In genomic region chr11:133710241-133710640, GRCh38 we compare ENCODE assay signal across 32 cellular contexts.
"Had no signal": no experiment of that assay in that cellular context is flagged by ENCODE, and none has a peak within 500 bp of the region (broad histone marks: within the 10 kb centered on the region; RNA-seq: fewer than 3 reads in every experiment).

No MANE protein-coding gene starts in this region.

- H3K4me1 ChIP-seq: ascending aorta, breast epithelium, foreskin keratinocyte, gastrocnemius medialis had no signal

- H3K36me3 Mint-ChIP-seq: activated naive CD4-positive, alpha-beta T cell treated with anti-CD3 and anti-CD28 coated beads, Interleukin-2, amount 10 ng/mL, durations not matched to agents 7 days and 5 days; activated naive CD4-positive, alpha-beta T cell treated with anti-CD3 and anti-CD28 coated beads, Interleukin-2, amount 50 U/mL, for 72 hours; activated naive CD8-positive, alpha-beta T cell treated with anti-CD3 and anti-CD28 coated beads, Interleukin-2, amount 10 ng/mL, durations not matched to agents 7 days and 5 days; brain had no signal

- H3K27ac Mint-ChIP-seq: activated CD4-positive, alpha-beta memory T cell treated with anti-CD3 and anti-CD28 coated beads, Interleukin-2, amount 10 ng/mL, durations not matched to agents 7 days and 5 days; activated CD4-positive, alpha-beta T cell treated with anti-CD3 and anti-CD28 coated beads, Interleukin-2, amount 10 ng/mL, durations not matched to agents 7 days and 5 days; activated naive CD4-positive, alpha-beta T cell treated with anti-CD3 and anti-CD28 coated beads, Interleukin-2, amount 10 ng/mL, durations not matched to agents 7 days and 5 days; activated naive CD4-positive, alpha-beta T cell treated with anti-CD3 and anti-CD28 coated beads, Interleukin-2, amount 50 U/mL, for 72 hours; activated naive CD8-positive, alpha-beta T cell treated with anti-CD3 and anti-CD28 coated beads, Interleukin-2, amount 10 ng/mL, durations not matched to agents 7 days and 5 days; activated T-cell treated with anti-CD3 and anti-CD28 coated beads, Interleukin-2, amount 50 U/mL, for 24 hours; activated T-cell treated with anti-CD3 and anti-CD28 coated beads, Interleukin-2, amount 50 U/mL, for 72 hours; brain; dendritic cell treated with granulocyte-macrophage colony-stimulating factor and Interleukin-4, amounts not matched to agents 40 ng/mL and 50 ng/mL, for 4 days; T-helper 17 cell; T-helper 2 cell treated with Interferon-gamma antibody and Interleukin-4, amounts not matched to agents 5 μg/mL and 100 μg/mL, for 36 hours had no signal

- H3K4me3 ChIP-seq: ascending aorta, breast epithelium, coronary artery, dorsolateral prefrontal cortex, esophagus muscularis mucosa, gastrocnemius medialis had no signal

- H3K4me3 Mint-ChIP-seq: activated CD4-positive, alpha-beta memory T cell treated with anti-CD3 and anti-CD28 coated beads, Interleukin-2, amount 10 ng/mL, durations not matched to agents 7 days and 5 days; activated CD4-positive, alpha-beta T cell treated with anti-CD3 and anti-CD28 coated beads, Interleukin-2, amount 10 ng/mL, durations not matched to agents 7 days and 5 days; activated naive CD4-positive, alpha-beta T cell treated with anti-CD3 and anti-CD28 coated beads, Interleukin-2, amount 10 ng/mL, durations not matched to agents 7 days and 5 days; activated naive CD8-positive, alpha-beta T cell treated with anti-CD3 and anti-CD28 coated beads, Interleukin-2, amount 10 ng/mL, durations not matched to agents 7 days and 5 days; activated T-cell treated with anti-CD3 and anti-CD28 coated beads, Interleukin-2, amount 50 U/mL, for 24 hours; activated T-cell treated with anti-CD3 and anti-CD28 coated beads, Interleukin-2, amount 50 U/mL, for 72 hours; brain; central memory CD8-positive, alpha-beta T cell; dendritic cell treated with granulocyte-macrophage colony-stimulating factor and Interleukin-4, amounts not matched to agents 40 ng/mL and 50 ng/mL, for 4 days; T-helper 17 cell; T-helper 2 cell treated with Interferon-gamma antibody and Interleukin-4, amounts not matched to agents 5 μg/mL and 100 μg/mL, for 36 hours had no signal

- H3K27me3 Mint-ChIP-seq: activated CD4-positive, alpha-beta memory T cell treated with anti-CD3 and anti-CD28 coated beads, Interleukin-2, amount 10 ng/mL, durations not matched to agents 7 days and 5 days; activated naive CD4-positive, alpha-beta T cell treated with anti-CD3 and anti-CD28 coated beads, Interleukin-2, amount 10 ng/mL, durations not matched to agents 7 days and 5 days; activated T-cell treated with anti-CD3 and anti-CD28 coated beads, Interleukin-2, amount 50 U/mL, for 24 hours; central memory CD8-positive, alpha-beta T cell; dendritic cell treated with granulocyte-macrophage colony-stimulating factor and Interleukin-4, amounts not matched to agents 40 ng/mL and 50 ng/mL, for 4 days; T-helper 17 cell had no signal

- H3K9me3 ChIP-seq: ascending aorta, breast epithelium, esophagus muscularis mucosa, gastrocnemius medialis had no signal

- DNase-seq: activated CD4-positive, alpha-beta memory T cell treated with anti-CD3 and anti-CD28 coated beads, Interleukin-2, amount 10 ng/mL, durations not matched to agents 7 days and 5 days; activated CD4-positive, alpha-beta T cell treated with anti-CD3 and anti-CD28 coated beads for 1 hour; activated CD4-positive, alpha-beta T cell treated with anti-CD3 and anti-CD28 coated beads for 4 hours; activated CD4-positive, alpha-beta T cell treated with anti-CD3 and anti-CD28 coated beads, Interleukin-2, amount 10 ng/mL, durations not matched to agents 7 days and 5 days; activated CD4-positive, alpha-beta T cell treated with anti-CD3 and anti-CD28 coated beads, Interleukin-2, amount 50 U/mL, for 4 hours; activated CD8-positive, alpha-beta memory T cell treated with anti-CD3 and anti-CD28 coated beads, Interleukin-2, amount 50 U/mL, for 48 hours; activated gamma-delta T cell; activated naive CD4-positive, alpha-beta T cell; activated naive CD4-positive, alpha-beta T cell treated with anti-CD3 and anti-CD28 coated beads, Interleukin-2, amount 10 ng/mL, durations not matched to agents 7 days and 5 days; activated naive CD8-positive, alpha-beta T cell treated with anti-CD3 and anti-CD28 coated beads, Interleukin-2, amount 10 ng/mL, durations not matched to agents 7 days and 5 days; activated T-cell treated with anti-CD3 and anti-CD28 coated beads for 4 hours; activated T-cell treated with anti-CD3 and anti-CD28 coated beads, Interleukin-2, amount 50 U/mL, for 24 hours; activated T-cell treated with anti-CD3 and anti-CD28 coated beads, Interleukin-2, amount 50 U/mL, for 72 hours; dorsolateral prefrontal cortex; effector memory CD4-positive, alpha-beta T cell; erythroblast; foreskin keratinocyte; gastrocnemius medialis; glutamatergic neuron; SW 1271; T-helper 1 cell; T-helper 17 cell; T1000 had no signal

- ATAC-seq: activated naive CD4-positive, alpha-beta T cell treated with anti-CD3 and anti-CD28 coated beads, Interleukin-2, amount 50 U/mL, for 72 hours; activated T-cell treated with anti-CD3 and anti-CD28 coated beads, Interleukin-2, amount 50 U/mL, for 72 hours; foreskin keratinocyte; gastrocnemius medialis; T-helper 17 cell had no signal

- H3K36me3 ChIP-seq: ascending aorta, breast epithelium, esophagus muscularis mucosa, gastrocnemius medialis had no signal

- H3K27ac ChIP-seq: ascending aorta, breast epithelium, coronary artery, dorsolateral prefrontal cortex, esophagus muscularis mucosa, foreskin keratinocyte, gastrocnemius medialis had no signal

- H3K9me3 Mint-ChIP-seq: activated CD4-positive, alpha-beta memory T cell treated with anti-CD3 and anti-CD28 coated beads, Interleukin-2, amount 10 ng/mL, durations not matched to agents 7 days and 5 days; activated CD4-positive, alpha-beta T cell treated with anti-CD3 and anti-CD28 coated beads, Interleukin-2, amount 10 ng/mL, durations not matched to agents 7 days and 5 days; activated naive CD4-positive, alpha-beta T cell treated with anti-CD3 and anti-CD28 coated beads, Interleukin-2, amount 10 ng/mL, durations not matched to agents 7 days and 5 days; activated naive CD4-positive, alpha-beta T cell treated with anti-CD3 and anti-CD28 coated beads, Interleukin-2, amount 50 U/mL, for 72 hours; activated naive CD8-positive, alpha-beta T cell treated with anti-CD3 and anti-CD28 coated beads, Interleukin-2, amount 10 ng/mL, durations not matched to agents 7 days and 5 days; activated T-cell treated with anti-CD3 and anti-CD28 coated beads, Interleukin-2, amount 50 U/mL, for 24 hours; activated T-cell treated with anti-CD3 and anti-CD28 coated beads, Interleukin-2, amount 50 U/mL, for 72 hours; brain; central memory CD8-positive, alpha-beta T cell; T-helper 2 cell treated with Interferon-gamma antibody and Interleukin-4, amounts not matched to agents 5 μg/mL and 100 μg/mL, for 36 hours had no signal

- H3K4me1 Mint-ChIP-seq: activated CD4-positive, alpha-beta memory T cell treated with anti-CD3 and anti-CD28 coated beads, Interleukin-2, amount 10 ng/mL, durations not matched to agents 7 days and 5 days; activated CD4-positive, alpha-beta T cell treated with anti-CD3 and anti-CD28 coated beads, Interleukin-2, amount 10 ng/mL, durations not matched to agents 7 days and 5 days; activated naive CD4-positive, alpha-beta T cell treated with anti-CD3 and anti-CD28 coated beads, Interleukin-2, amount 10 ng/mL, durations not matched to agents 7 days and 5 days; activated naive CD8-positive, alpha-beta T cell treated with anti-CD3 and anti-CD28 coated beads, Interleukin-2, amount 10 ng/mL, durations not matched to agents 7 days and 5 days; central memory CD8-positive, alpha-beta T cell; T-helper 17 cell had no signal

- H3K27me3 ChIP-seq: ascending aorta, foreskin keratinocyte, gastrocnemius medialis had no signal
